Comparison of ENCODE assay signal across 24 cellular contexts in the genomic region with DNA sequence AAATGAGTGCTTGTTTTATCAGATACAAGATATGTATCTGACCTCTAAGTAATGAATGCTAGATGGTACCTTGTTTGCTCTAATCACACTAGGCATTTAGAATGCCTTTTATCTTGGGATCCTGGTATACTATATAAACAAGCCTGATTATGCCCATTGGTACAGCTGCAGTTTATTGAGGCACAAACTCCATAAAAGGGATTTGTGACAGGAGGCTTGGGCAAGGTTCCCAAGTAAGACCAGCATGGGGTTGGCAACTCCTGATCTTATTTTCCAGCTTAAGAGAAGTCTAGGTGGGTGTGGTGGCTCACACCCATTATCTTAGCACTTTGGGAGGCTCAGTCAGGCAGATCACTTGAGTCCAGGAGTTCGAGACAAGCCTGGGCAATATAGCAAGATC.
DNase-seq lines count a peak whose midpoint lies in the region; ATAC-seq and TF ChIP-seq lines count a peak whose summit lies in the region.
"Had no signal": no experiment of that assay in that cellular context is flagged by ENCODE, and none has a peak within 500 bp of the region (broad histone marks: within the 10 kb centered on the region; RNA-seq: fewer than 3 reads in every experiment).

No MANE protein-coding gene starts in this region.

- peak; percentile 79 for ATAC-seq in left colon
- ATAC-seq in HG03159 (IDR thresholded peaks at IDR 0.05; ENCODE audit: unreplicated experiment) = no peak
- ATAC-seq: body of pancreas, left cardiac atrium had no signal

- peak overlapping the region; percentile 49; the same call in 1 of the 2 replicates for H3K27ac Mint-ChIP-seq in HFFc6
- no peak overlapping the region for H3K27ac Mint-ChIP-seq in activated T-helper 2 cell treated with anti-CD3 and anti-CD28 coated beads, Interferon-gamma antibody, Interleukin-2, Interleukin-4, amounts not matched to agents 10 μg/mL and 5 μg/mL and 100 μg/mL, durations not matched to agents 14 hours and 24 hours and 36 hours
- H3K27ac Mint-ChIP-seq: memory B cell; neural progenitor cell; stimulated activated naive CD8-positive, alpha-beta T cell treated with anti-CD3 and anti-CD28 coated beads, Interleukin-15, Interleukin-2, amounts not matched to agents 100 ng/mL and 50 ng/mL, for 24 hours had no signal

- H3K9me3 ChIP-seq in thyroid gland = no peaks in the 10 kb centered on the region
- H3K9me3 ChIP-seq: body of pancreas, transverse colon had no signal

- H3K36me3 ChIP-seq in thyroid gland = peaks cover 33 to 34% of the 10 kb centered on the region in 2 donors
- H3K36me3 ChIP-seq: neural progenitor cell had no signal

- no peaks in the 10 kb centered on the region for H3K27me3 ChIP-seq in thyroid gland
- H3K27me3 ChIP-seq: body of pancreas, neural progenitor cell, transverse colon had no signal

- TF ChIP-seq CTCF in 22Rv1 (IDR thresholded peaks at IDR 0.05) (no peak), HFFc6 (IDR thresholded peaks at IDR 0.05) (no peak), thyroid gland (IDR thresholded peaks at IDR 0.05) (no peak)

- H3K4me3 ChIP-seq in thyroid gland (replicated peaks in 1 of 3) = no peak overlapping the region
- H3K4me3 ChIP-seq: body of pancreas, neural progenitor cell, transverse colon had no signal

- DNase-seq in HFFc6 (no peak), left colon (no peak), thyroid gland (no peak), NCI-H1105 treated with DMSO at 0.1 percent for 48 hours (lab: John Stamatoyannopoulos, UW) (no peak), cerebellar nuclear complex (lab: John Stamatoyannopoulos, UW) (no peak)
- no peak for DNase-seq in activated T-helper 2 cell treated with anti-CD3 and anti-CD28 coated beads, Interferon-gamma antibody, Interleukin-2, Interleukin-4, amounts not matched to agents 10 μg/mL and 5 μg/mL and 100 μg/mL, durations not matched to agents 14 hours and 24 hours and 36 hours (ENCODE audit: low spot score)
- DNase-seq: activated gamma-delta T cell treated with Interleukin-2 at 50 U/mL for 16 hours; activated T-cell treated with anti-CD3 and anti-CD28 coated beads, Interleukin-2, amount 50 U/mL, for 1 hour; DMS79; left cardiac atrium; NCI-H1048; NCI-H187 treated with DMSO at 0.1 percent for 48 hours; NCI-H2171 treated with DMSO at 0.1 percent for 48 hours; NCI-H510A treated with DMSO at 0.1 percent for 48 hours; stimulated activated CD4-positive, alpha-beta T cell treated with anti-CD3 and anti-CD28 coated beads, Interleukin-15, amount 100 ng/mL, for 24 hours; transverse colon had no signal

- peaks cover 3% of the 10 kb centered on the region for H3K27me3 Mint-ChIP-seq in HFFc6 (ENCODE audit: insufficient read depth)
- no peaks in the 10 kb centered on the region for H3K27me3 Mint-ChIP-seq in activated T-helper 2 cell treated with anti-CD3 and anti-CD28 coated beads, Interferon-gamma antibody, Interleukin-2, Interleukin-4, amounts not matched to agents 10 μg/mL and 5 μg/mL and 100 μg/mL, durations not matched to agents 14 hours and 24 hours and 36 hours (ENCODE audit: low read depth)
- H3K27me3 Mint-ChIP-seq: stimulated activated naive CD8-positive, alpha-beta T cell treated with anti-CD3 and anti-CD28 coated beads, Interleukin-15, Interleukin-2, amounts not matched to agents 100 ng/mL and 50 ng/mL, for 24 hours had no signal

- 90 to 100% methylated on average over 1 of the region's 1 CpG for WGBS in thyroid gland, 2 donors

- H3K27ac ChIP-seq in 22Rv1 (peak overlapping the region; percentile 17; the same call in 1 of the 2 replicates), thyroid gland (peak overlapping the region in 1 of 3 donors; percentile 100)
- H3K27ac ChIP-seq: KMS-11, neural progenitor cell, parathyroid adenoma had no signal

- no peak for TF ChIP-seq POLR2A in thyroid gland (IDR thresholded peaks at IDR 0.05)

- peaks cover 24 to 26% of the 10 kb centered on the region in 2 donors for H3K4me1 ChIP-seq in thyroid gland
- H3K4me1 ChIP-seq: parathyroid adenoma had no signal

- no peak overlapping the region for H3K4me3 Mint-ChIP-seq in HFFc6
- peak overlapping the region; percentile 23 for H3K4me3 Mint-ChIP-seq in activated T-helper 2 cell treated with anti-CD3 and anti-CD28 coated beads, Interferon-gamma antibody, Interleukin-2, Interleukin-4, amounts not matched to agents 10 μg/mL and 5 μg/mL and 100 μg/mL, durations not matched to agents 14 hours and 24 hours and 36 hours (ENCODE audit: low read depth)
- H3K4me3 Mint-ChIP-seq: memory B cell; neural progenitor cell; stimulated activated naive CD8-positive, alpha-beta T cell treated with anti-CD3 and anti-CD28 coated beads, Interleukin-15, Interleukin-2, amounts not matched to agents 100 ng/mL and 50 ng/mL, for 24 hours had no signal

- peaks cover 61% of the 10 kb centered on the region for H3K36me3 Mint-ChIP-seq in HFFc6 (ENCODE audit: low read depth)
- H3K36me3 Mint-ChIP-seq in activated T-helper 2 cell treated with anti-CD3 and anti-CD28 coated beads, Interferon-gamma antibody, Interleukin-2, Interleukin-4, amounts not matched to agents 10 μg/mL and 5 μg/mL and 100 μg/mL, durations not matched to agents 14 hours and 24 hours and 36 hours (ENCODE audit: low read depth) = peaks cover 39% of the 10 kb centered on the region

- H3K4me1 Mint-ChIP-seq in HFFc6 (ENCODE audit: low read depth) = peaks cover 53% of the 10 kb centered on the region
- H3K4me1 Mint-ChIP-seq in activated T-helper 2 cell treated with anti-CD3 and anti-CD28 coated beads, Interferon-gamma antibody, Interleukin-2, Interleukin-4, amounts not matched to agents 10 μg/mL and 5 μg/mL and 100 μg/mL, durations not matched to agents 14 hours and 24 hours and 36 hours (ENCODE audit: low read depth) = peaks cover 63% of the 10 kb centered on the region

- no peaks in the 10 kb centered on the region for H3K9me3 Mint-ChIP-seq in HFFc6
- H3K9me3 Mint-ChIP-seq in activated T-helper 2 cell treated with anti-CD3 and anti-CD28 coated beads, Interferon-gamma antibody, Interleukin-2, Interleukin-4, amounts not matched to agents 10 μg/mL and 5 μg/mL and 100 μg/mL, durations not matched to agents 14 hours and 24 hours and 36 hours = no peaks in the 10 kb centered on the region
- H3K9me3 Mint-ChIP-seq: memory B cell; neural progenitor cell; stimulated activated naive CD8-positive, alpha-beta T cell treated with anti-CD3 and anti-CD28 coated beads, Interleukin-15, Interleukin-2, amounts not matched to agents 100 ng/mL and 50 ng/mL, for 24 hours had no signal

- intact Hi-C loops in activated T-helper 2 cell treated with anti-CD3 and anti-CD28 coated beads, Interferon-gamma antibody, Interleukin-2, Interleukin-4, amounts not matched to agents 10 μg/mL and 5 μg/mL and 100 μg/mL, durations not matched to agents 14 hours and 24 hours and 36 hours (cut with micrococcal nuclease) = no loop called here
- intact Hi-C loops in left colon (cut with DNase I, micrococcal nuclease) = no loop called here
- intact Hi-C loops in thyroid gland (cut with DNase I) = no loop called here
